Comparison of ENCODE assay signal across 1 cellular context in genomic region chr10:48306870-48307531, GRCh38.
TF ChIP-seq lines count a peak whose summit lies in the region.

No MANE protein-coding gene starts in this region.

TF ChIP-seq in K562, 482 proteins besides CTCF, POLR2A, EP300 and RAD21 (continued from another document):
- TF ChIP-seq, protein P1, sequence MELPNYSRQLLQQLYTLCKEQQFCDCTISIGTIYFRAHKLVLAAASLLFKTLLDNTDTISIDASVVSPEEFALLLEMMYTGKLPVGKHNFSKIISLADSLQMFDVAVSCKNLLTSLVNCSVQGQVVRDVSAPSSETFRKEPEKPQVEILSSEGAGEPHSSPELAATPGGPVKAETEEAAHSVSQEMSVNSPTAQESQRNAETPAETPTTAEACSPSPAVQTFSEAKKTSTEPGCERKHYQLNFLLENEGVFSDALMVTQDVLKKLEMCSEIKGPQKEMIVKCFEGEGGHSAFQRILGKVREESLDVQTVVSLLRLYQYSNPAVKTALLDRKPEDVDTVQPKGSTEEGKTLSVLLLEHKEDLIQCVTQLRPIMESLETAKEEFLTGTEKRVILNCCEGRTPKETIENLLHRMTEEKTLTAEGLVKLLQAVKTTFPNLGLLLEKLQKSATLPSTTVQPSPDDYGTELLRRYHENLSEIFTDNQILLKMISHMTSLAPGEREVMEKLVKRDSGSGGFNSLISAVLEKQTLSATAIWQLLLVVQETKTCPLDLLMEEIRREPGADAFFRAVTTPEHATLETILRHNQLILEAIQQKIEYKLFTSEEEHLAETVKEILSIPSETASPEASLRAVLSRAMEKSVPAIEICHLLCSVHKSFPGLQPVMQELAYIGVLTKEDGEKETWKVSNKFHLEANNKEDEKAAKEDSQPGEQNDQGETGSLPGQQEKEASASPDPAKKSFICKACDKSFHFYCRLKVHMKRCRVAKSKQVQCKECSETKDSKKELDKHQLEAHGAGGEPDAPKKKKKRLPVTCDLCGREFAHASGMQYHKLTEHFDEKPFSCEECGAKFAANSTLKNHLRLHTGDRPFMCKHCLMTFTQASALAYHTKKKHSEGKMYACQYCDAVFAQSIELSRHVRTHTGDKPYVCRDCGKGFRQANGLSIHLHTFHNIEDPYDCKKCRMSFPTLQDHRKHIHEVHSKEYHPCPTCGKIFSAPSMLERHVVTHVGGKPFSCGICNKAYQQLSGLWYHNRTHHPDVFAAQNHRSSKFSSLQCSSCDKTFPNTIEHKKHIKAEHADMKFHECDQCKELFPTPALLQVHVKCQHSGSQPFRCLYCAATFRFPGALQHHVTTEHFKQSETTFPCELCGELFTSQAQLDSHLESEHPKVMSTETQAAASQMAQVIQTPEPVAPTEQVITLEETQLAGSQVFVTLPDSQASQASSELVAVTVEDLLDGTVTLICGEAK (IDR thresholded peaks at IDR 0.05): 0 out of 2 replicates have a peak, but pooled peaks have one; percentile 6
- TF ChIP-seq, protein P1 (CRISPR knock-in tag; IDR thresholded peaks at IDR 0.05): no peak
- TF ChIP-seq, protein P2, sequence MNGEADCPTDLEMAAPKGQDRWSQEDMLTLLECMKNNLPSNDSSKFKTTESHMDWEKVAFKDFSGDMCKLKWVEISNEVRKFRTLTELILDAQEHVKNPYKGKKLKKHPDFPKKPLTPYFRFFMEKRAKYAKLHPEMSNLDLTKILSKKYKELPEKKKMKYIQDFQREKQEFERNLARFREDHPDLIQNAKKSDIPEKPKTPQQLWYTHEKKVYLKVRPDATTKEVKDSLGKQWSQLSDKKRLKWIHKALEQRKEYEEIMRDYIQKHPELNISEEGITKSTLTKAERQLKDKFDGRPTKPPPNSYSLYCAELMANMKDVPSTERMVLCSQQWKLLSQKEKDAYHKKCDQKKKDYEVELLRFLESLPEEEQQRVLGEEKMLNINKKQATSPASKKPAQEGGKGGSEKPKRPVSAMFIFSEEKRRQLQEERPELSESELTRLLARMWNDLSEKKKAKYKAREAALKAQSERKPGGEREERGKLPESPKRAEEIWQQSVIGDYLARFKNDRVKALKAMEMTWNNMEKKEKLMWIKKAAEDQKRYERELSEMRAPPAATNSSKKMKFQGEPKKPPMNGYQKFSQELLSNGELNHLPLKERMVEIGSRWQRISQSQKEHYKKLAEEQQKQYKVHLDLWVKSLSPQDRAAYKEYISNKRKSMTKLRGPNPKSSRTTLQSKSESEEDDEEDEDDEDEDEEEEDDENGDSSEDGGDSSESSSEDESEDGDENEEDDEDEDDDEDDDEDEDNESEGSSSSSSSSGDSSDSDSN (IDR thresholded peaks at IDR 0.05; ENCODE audit: borderline replicate concordance in 1 of 2, low read depth in 2 of 2, low read length in 2 of 2): peak in 1 of 2 experiments; percentile 33; a peak in 1 of 4 replicates
- TF ChIP-seq PTRF (tag; IDR thresholded peaks at IDR 0.05) (no peak), SP2 (IDR thresholded peaks at IDR 0.05; ENCODE audit: extremely low read depth, low read depth, low read length, poor library complexity, severe bottlenecking) (no peak), TOE1 (IDR thresholded peaks at IDR 0.05; ENCODE audit: borderline replicate concordance) (no peak), TOE1 (CRISPR knock-in tag; IDR thresholded peaks at IDR 0.05; ENCODE audit: borderline replicate concordance, low read depth) (no peak), PHTF2 (CRISPR knock-in tag; IDR thresholded peaks at IDR 0.05) (no peak), ZBTB11 (CRISPR knock-in tag; IDR thresholded peaks at IDR 0.05) (peak in 1 of 3 experiments; percentile 62; a peak in 1 of 6 replicates), PHF8 (IDR thresholded peaks at IDR 0.05; ENCODE audit: borderline replicate concordance, low read length) (no peak), CHD1 (IDR thresholded peaks at IDR 0.05; ENCODE audit: low read length) (peak; percentile 91), HOXB6 (CRISPR knock-in tag; IDR thresholded peaks at IDR 0.05; ENCODE audit: borderline replicate concordance) (no peak)
